Comparison of ENCODE assay signal across 10 cellular contexts in the genomic region with DNA sequence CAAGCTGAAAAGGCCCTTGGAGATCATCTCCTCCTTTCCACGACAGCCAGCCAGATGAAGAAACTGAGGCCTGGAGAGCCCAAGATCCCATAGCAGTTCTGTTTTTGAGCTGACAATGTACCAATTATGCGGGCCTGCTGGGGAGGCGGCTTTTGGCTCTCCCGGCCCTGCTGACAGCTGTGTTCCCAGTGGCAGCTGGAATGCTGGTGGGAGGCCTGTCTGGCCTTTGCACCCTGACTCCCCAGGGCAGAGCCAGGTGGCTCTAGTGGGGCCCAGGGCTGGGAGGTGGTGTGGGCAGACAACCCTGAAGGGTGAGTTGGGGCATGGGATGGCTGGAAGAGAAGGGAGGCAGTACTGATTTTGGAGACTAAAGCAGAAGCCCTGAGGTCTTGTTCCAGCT. TPM values are rescaled to one million over a fixed set of nuclear protein-coding genes. Genes with fewer than 3 reads are reported as not detected.
A peak's percentile ranks its signal among the peaks of the same experiment; 100 is the strongest.
DNase-seq lines count a peak whose midpoint lies in the region; ATAC-seq and TF ChIP-seq lines count a peak whose summit lies in the region.
"Had no signal": no experiment of that assay in that cellular context is flagged by ENCODE, and none has a peak within 500 bp of the region (broad histone marks: within the 10 kb centered on the region; RNA-seq: fewer than 3 reads in every experiment).

No MANE protein-coding gene starts in this region.

- H3K4me1 ChIP-seq in adrenal gland (replicated peaks in 1 of 2) (peaks cover 37 to 74% of the 10 kb centered on the region in 2 donors), liver (ENCODE audit: control insufficient read depth in 4 of 4, insufficient read depth in 4 of 4, low read length in 3 of 4) (peaks cover 0 to 23% (median 11%) of the 10 kb centered on the region in 4 donors), stomach (peaks cover 55 to 87% (median 69%) of the 10 kb centered on the region in 4 donors)

- TF ChIP-seq EP300 in stomach (IDR thresholded peaks at IDR 0.05) = no peak

- no peak for TF ChIP-seq RAD21 in liver (IDR thresholded peaks at IDR 0.05)

- H3K9me3 ChIP-seq in adrenal gland (replicated peaks in 1 of 3) (no peaks in the 10 kb centered on the region), liver (ENCODE audit: control insufficient read depth in 4 of 4, low read length in 3 of 4) (no peaks in the 10 kb centered on the region), stomach (no peaks in the 10 kb centered on the region)

- ATAC-seq in HG03159 (IDR thresholded peaks at IDR 0.05; ENCODE audit: unreplicated experiment) (no peak), GM19395 (IDR thresholded peaks at IDR 0.05; ENCODE audit: unreplicated experiment) (no peak)

- no peaks in the 10 kb centered on the region for H3K36me3 ChIP-seq in adrenal gland (replicated peaks in 1 of 2)
- no peaks in the 10 kb centered on the region for H3K36me3 ChIP-seq in liver (ENCODE audit: control insufficient read depth in 4 of 4, insufficient read depth in 3 of 4, low read depth in 1 of 4, low read length in 3 of 4)
- H3K36me3 ChIP-seq in stomach = no peaks in the 10 kb centered on the region

- DNase-seq in NCI-H446 (lab: John Stamatoyannopoulos, UW) (peak; percentile 45 to 48), NCI-H446 treated with DMSO at 0.1 percent for 48 hours (lab: John Stamatoyannopoulos, UW) (no peak), adrenal gland (peak in 1 of 7 donors; percentile 24), stomach (no peak), GDM1 (lab: John Stamatoyannopoulos, UW) (no peak)
- DNase-seq: foreskin fibroblast, NCI-H82 had no signal

- H3K27me3 ChIP-seq in adrenal gland (no peaks in the 10 kb centered on the region), liver (ENCODE audit: control insufficient read depth in 4 of 4, insufficient read depth in 4 of 4, low read length in 3 of 4) (no peaks in the 10 kb centered on the region), stomach (no peaks in the 10 kb centered on the region)

- H3K27ac ChIP-seq in adrenal gland = peak overlapping the region in 3 of 5 donors; percentile 43 to 90 (median 90)
- no peak overlapping the region for H3K27ac ChIP-seq in liver (ENCODE audit: low read depth in 1 of 2, low read length in 2 of 2)
- peak overlapping the region in 3 of 5 donors; percentile 0 to 93 (median 75) for H3K27ac ChIP-seq in stomach

- TF ChIP-seq CTCF in adrenal gland (IDR thresholded peaks at IDR 0.05) = no peak
- no peak for TF ChIP-seq CTCF in liver (IDR thresholded peaks at IDR 0.05; ENCODE audit: low read depth, low read length, missing input control)
- no peak for TF ChIP-seq CTCF in stomach (IDR thresholded peaks at IDR 0.05)

- H3K4me3 ChIP-seq in adrenal gland = no peak overlapping the region
- no peak overlapping the region for H3K4me3 ChIP-seq in liver (ENCODE audit: low read depth in 1 of 3, low read length in 3 of 3)
- no peak overlapping the region for H3K4me3 ChIP-seq in stomach

- no peak overlapping the region for H3K9ac ChIP-seq in liver (ENCODE audit: low read depth in 1 of 2, low read length in 2 of 2)

- intact Hi-C loops in adrenal gland (cut with DNase I) (no loop called here), stomach (cut with DNase I; ENCODE audit: low total_unique reads) (no loop called here)

- WGBS in adrenal gland, 4 donors = 61 to 67% (median 62%) methylated on average over 4 of the region's 4 CpGs; no CpG with 5 or more reads in 1 of the 4 donors
- WGBS in liver = 83% methylated on average over 4 of the region's 4 CpGs
- 53 to 84% (median 61%) methylated on average over 2 to 4 of the region's 4 CpGs for WGBS in stomach, 5 donors

- TF ChIP-seq POLR2A in adrenal gland (IDR thresholded peaks at IDR 0.05) (no peak), stomach (IDR thresholded peaks at IDR 0.05) (no peak)

TF ChIP-seq in liver, 16 proteins besides CTCF, POLR2A, EP300 and RAD21:
- TF ChIP-seq TAF1 (conservative IDR thresholded peaks at IDR 0.05) = no peak
- peak; percentile 42 for TF ChIP-seq SP1 (IDR thresholded peaks at IDR 0.05)
- TF ChIP-seq FOXA1 (IDR thresholded peaks at IDR 0.05) = no peak
- no peak for TF ChIP-seq NR2F2 (IDR thresholded peaks at IDR 0.05)
- no peak for TF ChIP-seq RXRA (IDR thresholded peaks at IDR 0.05)
- TF ChIP-seq HNF4A (conservative IDR thresholded peaks at IDR 0.05) = peak; percentile 55 to 62

RNA-seq across cellular contexts. Expression of gene WASF2, which starts 30.7 kb away (rescaled TPM):
- total RNA-seq in adrenal gland = 100 to 1,000 TPM in 4 of 8 donors, 10 to 100 TPM in 4; 47.3 to 159 (median 93.4) TPM
- polyA plus RNA-seq in adrenal gland = 10 to 100 TPM; 18.9 to 94.6 (median 29.0) TPM
- total RNA-seq in liver = 10 to 100 TPM; 15.1 to 37.7 TPM
- 10 to 100 TPM; 11.6 to 22.4 TPM for polyA plus RNA-seq in liver
- total RNA-seq in stomach = 10 to 100 TPM; 47.0 to 82.1 (median 65.3) TPM
- 10 to 100 TPM; 24.7 to 31.9 (median 25.7) TPM for polyA plus RNA-seq in stomach

Comparison
In these comparisons a context has a peak if more than half of its experiments do, and no peak if none do; other contexts are left out.
1. DNase-seq: peak in NCI-H446 (2 of 2); none in NCI-H446 treated with DMSO at 0.1 percent for 48 hours (single experiment), stomach (single experiment) and GDM1 (single experiment).
2. H3K27ac ChIP-seq: peak in adrenal gland (3 of 5) and stomach (3 of 5); none in liver (0 of 2).